19 cellular contexts compared by ENCODE assay signal in the genomic region with DNA sequence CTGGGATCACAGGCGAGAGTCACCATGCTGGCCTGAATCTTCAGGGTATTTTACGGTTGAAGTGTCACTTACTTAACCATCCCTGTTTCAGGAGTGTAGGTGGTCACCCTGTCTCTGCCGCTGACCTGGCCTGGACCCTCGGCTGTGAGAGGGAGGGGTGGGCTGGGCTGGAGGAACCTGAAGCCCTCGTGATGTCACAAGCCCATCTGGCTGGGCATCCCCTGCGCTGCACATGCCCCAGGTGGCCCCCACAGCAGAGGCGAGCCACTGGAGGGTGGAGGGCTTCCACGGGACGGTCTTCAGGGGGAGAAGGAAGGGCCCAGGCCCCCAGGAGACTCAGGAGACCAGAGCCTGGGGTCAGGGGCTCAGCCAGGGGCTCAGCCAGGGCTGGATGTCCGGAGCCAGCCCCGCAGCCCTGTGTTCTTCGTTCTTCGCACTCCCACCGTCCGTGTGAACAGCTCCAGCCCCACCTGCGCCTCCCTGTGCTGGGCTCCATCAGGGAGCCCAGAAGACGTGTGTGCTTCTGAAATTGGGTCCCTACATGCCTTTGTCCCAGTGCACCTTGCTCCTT.
"Had no signal": no experiment of that assay in that cellular context is flagged by ENCODE, and none has a peak within 500 bp of the region (broad histone marks: within the 10 kb centered on the region; RNA-seq: fewer than 3 reads in every experiment).

No MANE protein-coding gene starts in this region.

- H3K9me3 Mint-ChIP-seq: activated CD4-positive, alpha-beta memory T cell treated with anti-CD3 and anti-CD28 coated beads for 36 hours; activated T-helper 17 cell treated with anti-CD3 and anti-CD28 coated beads, Interleukin-2, amount 50 U/mL, for 72 hours; mesothelial cell of epicardium; natural killer cell treated with Interleukin-12 subunit alpha and Interleukin-12 subunit beta and Interleukin-15 and Interleukin-18, amount 100 ng/mL, for 72 hours; T-helper 1 cell treated with Interleukin-12 subunit alpha and Interleukin-12 subunit beta and Interleukin-4 antibody, amounts not matched to agents 30 μg/mL and 1 μg/mL, for 36 hours had no signal

- H3K4me3 Mint-ChIP-seq: activated CD4-positive, alpha-beta memory T cell treated with anti-CD3 and anti-CD28 coated beads for 36 hours; activated CD8-positive, alpha-beta memory T cell treated with anti-CD3 and anti-CD28 coated beads, Interleukin-2, amount 10 ng/mL, durations not matched to agents 7 days and 5 days; activated T-helper 17 cell treated with anti-CD3 and anti-CD28 coated beads, Interleukin-2, amount 50 U/mL, for 72 hours; mesothelial cell of epicardium; natural killer cell treated with Interleukin-12 subunit alpha and Interleukin-12 subunit beta and Interleukin-15 and Interleukin-18, amount 100 ng/mL, for 72 hours; T-helper 1 cell treated with Interleukin-12 subunit alpha and Interleukin-12 subunit beta and Interleukin-4 antibody, amounts not matched to agents 30 μg/mL and 1 μg/mL, for 36 hours had no signal

- H3K9me3 ChIP-seq: body of pancreas, thyroid gland had no signal

- ATAC-seq: activated CD8-positive, alpha-beta memory T cell treated with anti-CD3 and anti-CD28 coated beads, Interleukin-2, amount 10 ng/mL, durations not matched to agents 7 days and 5 days; activated T-helper 17 cell treated with anti-CD3 and anti-CD28 coated beads, Interleukin-2, amount 50 U/mL, for 72 hours; body of pancreas; foreskin keratinocyte; natural killer cell treated with Interleukin-12 subunit alpha and Interleukin-12 subunit beta and Interleukin-15 and Interleukin-18, amount 100 ng/mL, for 72 hours had no signal

- H3K27ac Mint-ChIP-seq: activated CD4-positive, alpha-beta memory T cell treated with anti-CD3 and anti-CD28 coated beads for 36 hours; activated CD8-positive, alpha-beta memory T cell treated with anti-CD3 and anti-CD28 coated beads, Interleukin-2, amount 10 ng/mL, durations not matched to agents 7 days and 5 days; activated T-helper 17 cell treated with anti-CD3 and anti-CD28 coated beads, Interleukin-2, amount 50 U/mL, for 72 hours; mesothelial cell of epicardium; natural killer cell treated with Interleukin-12 subunit alpha and Interleukin-12 subunit beta and Interleukin-15 and Interleukin-18, amount 100 ng/mL, for 72 hours; T-helper 1 cell treated with Interleukin-12 subunit alpha and Interleukin-12 subunit beta and Interleukin-4 antibody, amounts not matched to agents 30 μg/mL and 1 μg/mL, for 36 hours had no signal

- H3K4me2 ChIP-seq: hepatocyte had no signal

- H3K4me3 ChIP-seq: body of pancreas, dorsolateral prefrontal cortex, hepatocyte, lung, thyroid gland had no signal

- H3K4me1 ChIP-seq: foreskin keratinocyte had no signal

- H3K36me3 Mint-ChIP-seq: natural killer cell treated with Interleukin-12 subunit alpha and Interleukin-12 subunit beta and Interleukin-15 and Interleukin-18, amount 100 ng/mL, for 72 hours had no signal

- H3K27me3 Mint-ChIP-seq: activated CD4-positive, alpha-beta memory T cell treated with anti-CD3 and anti-CD28 coated beads for 36 hours; activated CD8-positive, alpha-beta memory T cell treated with anti-CD3 and anti-CD28 coated beads, Interleukin-2, amount 10 ng/mL, durations not matched to agents 7 days and 5 days; activated T-helper 17 cell treated with anti-CD3 and anti-CD28 coated beads, Interleukin-2, amount 50 U/mL, for 72 hours; natural killer cell treated with Interleukin-12 subunit alpha and Interleukin-12 subunit beta and Interleukin-15 and Interleukin-18, amount 100 ng/mL, for 72 hours had no signal

- H2AFZ ChIP-seq: hepatocyte had no signal

- H3K27me3 ChIP-seq: body of pancreas, thyroid gland had no signal

- H3K27ac ChIP-seq: body of pancreas, dorsolateral prefrontal cortex, foreskin keratinocyte, hepatocyte, thyroid gland, VCaP had no signal

- DNase-seq: activated CD4-positive, alpha-beta memory T cell treated with anti-CD3 and anti-CD28 coated beads for 36 hours; activated CD8-positive, alpha-beta memory T cell treated with anti-CD3 and anti-CD28 coated beads, Interleukin-2, amount 10 ng/mL, durations not matched to agents 7 days and 5 days; activated naive CD4-positive, alpha-beta T cell treated with Interleukin-2 at 50 U/mL for 16 hours; activated T-cell treated with anti-CD3 and anti-CD28 coated beads, Interleukin-2, amount 50 U/mL, for 1 hour; body of pancreas; caudate nucleus; dorsolateral prefrontal cortex; foreskin keratinocyte; islet precursor cell; stimulated activated CD8-positive, alpha-beta memory T cell treated with anti-CD3 and anti-CD28 coated beads, Interleukin-4, amount 100 ng/mL, for 48 hours; stimulated activated naive CD4-positive, alpha-beta T cell treated with Interleukin-2 at 50 U/mL for 16 hours; thyroid gland had no signal
